ENCODE assay signal across 8 cellular contexts in genomic region chr11:78030429-78031325, GRCh38. TPM values are rescaled to one million over a fixed set of nuclear protein-coding genes. Genes with fewer than 3 reads are reported as not detected.
DNase-seq lines count a peak whose midpoint lies in the region; ATAC-seq and TF ChIP-seq lines count a peak whose summit lies in the region.

No MANE protein-coding gene starts in this region.

- no peaks in the 10 kb centered on the region for H3K4me1 ChIP-seq in uterus

- TF ChIP-seq CTCF in CD4-positive, alpha-beta T cell (IDR thresholded peaks at IDR 0.05), result no peak
- no peak for TF ChIP-seq CTCF in uterus (IDR thresholded peaks at IDR 0.05)

- TF ChIP-seq POLR2A in uterus (IDR thresholded peaks at IDR 0.05), result no peak

- no peaks in the 10 kb centered on the region for H3K4me1 Mint-ChIP-seq in CD4-positive, alpha-beta T cell (ENCODE audit: low read depth)

- CTCF ChIA-PET in CD4-positive, alpha-beta T cell (lab: Charles Lee), result no interaction called here

- H3K27ac ChIP-seq in cingulate gyrus (ENCODE audit: low read depth, low read length), result peak overlapping the region; percentile 14
- no peak overlapping the region for H3K27ac ChIP-seq in CD4-positive, alpha-beta T cell (ENCODE audit: low read depth, low read length)
- H3K27ac ChIP-seq in uterus, result no peak overlapping the region

- DNase-seq in DMS79 treated with DMSO at 0.1 percent for 48 hours (lab: John Stamatoyannopoulos, UW) (peak; percentile 100), NCI-H226 (peak; percentile 28), mucosa of gallbladder (ENCODE audit: low spot score) (peak; percentile 73), 8988T (no peak), uterus (no peak)
- no peak for DNase-seq in stimulated activated naive CD4-positive, alpha-beta T cell (lab: John Stamatoyannopoulos, UW)
- DNase-seq in CD4-positive, alpha-beta T cell, result no peak

- no peaks in the 10 kb centered on the region for H3K9me3 ChIP-seq in CD4-positive, alpha-beta T cell (ENCODE audit: control insufficient read depth, low read length)
- H3K9me3 ChIP-seq in uterus, result no peaks in the 10 kb centered on the region

- H3K4me3 ChIP-seq in uterus, result no peak overlapping the region

- POLR2A ChIA-PET in CD4-positive, alpha-beta T cell (lab: Charles Lee), result no interaction called here

- intact Hi-C loops in CD4-positive, alpha-beta T cell (cut with DNase I, micrococcal nuclease), result no loop called here
- intact Hi-C loops in uterus (cut with DNase I; ENCODE audit: low total_unique reads), result no loop called here

- no peak overlapping the region for H3K4me3 Mint-ChIP-seq in CD4-positive, alpha-beta T cell

- H3K27me3 Mint-ChIP-seq in CD4-positive, alpha-beta T cell, result peaks cover 6% of the 10 kb centered on the region

- no peaks in the 10 kb centered on the region for H3K36me3 Mint-ChIP-seq in CD4-positive, alpha-beta T cell (ENCODE audit: low read depth)

- no peak for ATAC-seq in CD4-positive, alpha-beta T cell (ENCODE audit: poor library complexity)

- no peaks in the 10 kb centered on the region for H3K27me3 ChIP-seq in CD4-positive, alpha-beta T cell (ENCODE audit: control insufficient read depth, insufficient read depth, low read length)
- H3K27me3 ChIP-seq in uterus, result no peaks in the 10 kb centered on the region

- no peak overlapping the region for H3K27ac Mint-ChIP-seq in CD4-positive, alpha-beta T cell

- no peaks in the 10 kb centered on the region for H3K36me3 ChIP-seq in uterus

- no peaks in the 10 kb centered on the region for H3K9me3 Mint-ChIP-seq in CD4-positive, alpha-beta T cell

RNA-seq across cellular contexts. Expression of gene KCTD14, which starts 7.6 kb away (rescaled TPM):
- 23.6 TPM for total RNA-seq in mucosa of gallbladder
- under 1 TPM in 1 of 2 experiments, not detected in 1; 0.34 TPM for total RNA-seq in CD4-positive, alpha-beta T cell
- total RNA-seq in uterus, result 10 to 100 TPM in 1 of 4 donors, 1 to 10 TPM in 3; 4.1 to 10.6 (median 8.2) TPM

RNA-seq across cellular contexts. Expression of gene THRSP, which starts 33.0 kb away (rescaled TPM):
- not detected for total RNA-seq in mucosa of gallbladder
- total RNA-seq in CD4-positive, alpha-beta T cell, result not detected
- not detected for total RNA-seq in uterus

RNA-seq across cellular contexts. Expression of gene INTS4, which starts 36.2 kb away (rescaled TPM):
- total RNA-seq in mucosa of gallbladder (28.8 TPM), uterus (10 to 100 TPM; 13.8 to 68.8 (median 45.7) TPM)
- total RNA-seq in CD4-positive, alpha-beta T cell, result 10 to 100 TPM; 46.5 to 49.2 TPM

RNA-seq across cellular contexts. Expression of gene NDUFC2, which starts 49.0 kb away (rescaled TPM):
- 181 TPM for total RNA-seq in mucosa of gallbladder
- 10 to 100 TPM; 62.6 to 68.5 TPM for total RNA-seq in CD4-positive, alpha-beta T cell
- 100 to 1,000 TPM in 1 of 4 donors, 10 to 100 TPM in 3; 10.2 to 137 (median 66.7) TPM for total RNA-seq in uterus

Comparison
In these comparisons a context has a peak if more than half of its experiments do, and no peak if none do; other contexts are left out.
1. DNase-seq: peak in DMS79 treated with DMSO at 0.1 percent for 48 hours (single experiment), NCI-H226 (single experiment) and mucosa of gallbladder (single experiment); none in stimulated activated naive CD4-positive, alpha-beta T cell (0 of 6), 8988T (single experiment), CD4-positive, alpha-beta T cell (0 of 10) and uterus (0 of 2).